Comparison of ENCODE assay signal across 8 cellular contexts in the genomic region with DNA sequence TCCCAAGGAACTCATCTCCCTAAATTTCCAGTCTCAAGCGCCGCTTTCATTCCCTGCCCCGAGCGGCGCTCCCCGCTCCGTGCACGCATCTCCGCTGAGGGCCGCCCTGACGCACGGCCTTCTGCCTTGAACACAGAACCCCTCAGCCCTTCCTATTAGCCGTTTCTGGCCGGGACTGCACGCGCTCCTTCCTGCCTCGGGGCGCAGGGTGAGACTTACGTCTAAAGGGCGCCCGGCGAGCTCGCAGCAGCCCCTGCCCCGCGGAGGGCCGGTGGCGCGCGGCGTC. TPM values are rescaled to one million over a fixed set of nuclear protein-coding genes. Genes with fewer than 3 reads are reported as not detected.
DNase-seq lines count a peak whose midpoint lies in the region; ATAC-seq, FAIRE-seq and TF ChIP-seq lines count a peak whose summit lies in the region.

No MANE protein-coding gene starts in this region.

- ATAC-seq in activated naive CD4-positive, alpha-beta T cell treated with anti-CD3 and anti-CD28 coated beads, Interleukin-2, amount 50 U/mL, for 72 hours = peak; percentile 46 to 54
- ATAC-seq in left cardiac atrium = peak; percentile 33 to 71

- no peak for DNase-seq in T-helper 1 cell
- DNase-seq in H7 = no peak
- no peak for DNase-seq in LNCaP clone FGC (ENCODE audit: low read depth)
- DNase-seq in activated naive CD4-positive, alpha-beta T cell treated with anti-CD3 and anti-CD28 coated beads, Interleukin-2, amount 50 U/mL, for 72 hours (ENCODE audit: low spot score in 2 of 2) = no peak
- DNase-seq in left cardiac atrium = no peak
- DNase-seq in HTR-8/SVneo (ENCODE audit: insufficient read length, low spot score) = no peak

- TF ChIP-seq CTCF in LNCaP clone FGC (IDR thresholded peaks at IDR 0.05; ENCODE audit: control insufficient read depth, extremely low read depth, insufficient read depth) = no peak

- no peaks in the 10 kb centered on the region for H3K9me3 Mint-ChIP-seq in T-helper 1 cell treated with Interleukin-12 subunit alpha and Interleukin-12 subunit beta and Interleukin-4 antibody, amounts not matched to agents 30 μg/mL and 1 μg/mL, for 36 hours
- H3K9me3 Mint-ChIP-seq in activated naive CD4-positive, alpha-beta T cell treated with anti-CD3 and anti-CD28 coated beads, Interleukin-2, amount 50 U/mL, for 72 hours = peaks cover 0 to 4% of the 10 kb centered on the region in 2 donors

- H3K27me3 Mint-ChIP-seq in T-helper 1 cell treated with Interleukin-12 subunit alpha and Interleukin-12 subunit beta and Interleukin-4 antibody, amounts not matched to agents 30 μg/mL and 1 μg/mL, for 36 hours (ENCODE audit: low read depth) = no peaks in the 10 kb centered on the region

- peaks cover 45% of the 10 kb centered on the region for H3K4me1 Mint-ChIP-seq in T-helper 1 cell treated with Interleukin-12 subunit alpha and Interleukin-12 subunit beta and Interleukin-4 antibody, amounts not matched to agents 30 μg/mL and 1 μg/mL, for 36 hours (ENCODE audit: low read depth)

- intact Hi-C loops in left cardiac atrium (cut with DNase I) = no loop called here

- peak overlapping the region; percentile 100 for H3K27ac ChIP-seq in rectal smooth muscle tissue (ENCODE audit: low read depth, low read length)

- H3K36me3 ChIP-seq in H7 (replicated peaks; ENCODE audit: control insufficient read depth, insufficient read depth, low read length) (peaks cover 13% of the 10 kb centered on the region), rectal smooth muscle tissue (ENCODE audit: control insufficient read depth, insufficient read depth, low read length) (peaks cover 6% of the 10 kb centered on the region)

- H3K9ac ChIP-seq in rectal smooth muscle tissue (ENCODE audit: low read length) = peak overlapping the region; percentile 95

- peaks cover 15% of the 10 kb centered on the region for H3K4me1 ChIP-seq in rectal smooth muscle tissue (ENCODE audit: control insufficient read depth, insufficient read depth, low read length)

- H3K27me3 ChIP-seq in H7 (ENCODE audit: control insufficient read depth, insufficient read depth, low read length) (no peaks in the 10 kb centered on the region), rectal smooth muscle tissue (ENCODE audit: control insufficient read depth, insufficient read depth, low read length) (no peaks in the 10 kb centered on the region)

- H3K27ac Mint-ChIP-seq in T-helper 1 cell treated with Interleukin-12 subunit alpha and Interleukin-12 subunit beta and Interleukin-4 antibody, amounts not matched to agents 30 μg/mL and 1 μg/mL, for 36 hours = peak overlapping the region; percentile 96
- H3K27ac Mint-ChIP-seq in activated naive CD4-positive, alpha-beta T cell treated with anti-CD3 and anti-CD28 coated beads, Interleukin-2, amount 50 U/mL, for 72 hours = peak overlapping the region; percentile 94 to 96

- peaks cover 47% of the 10 kb centered on the region for H3K36me3 Mint-ChIP-seq in T-helper 1 cell treated with Interleukin-12 subunit alpha and Interleukin-12 subunit beta and Interleukin-4 antibody, amounts not matched to agents 30 μg/mL and 1 μg/mL, for 36 hours (ENCODE audit: low read depth)
- H3K36me3 Mint-ChIP-seq in activated naive CD4-positive, alpha-beta T cell treated with anti-CD3 and anti-CD28 coated beads, Interleukin-2, amount 50 U/mL, for 72 hours = peaks cover 36 to 65% of the 10 kb centered on the region in 2 donors

- no peak for FAIRE-seq in HTR-8/SVneo (lab: Jason Lieb, UNC)

- H3K4me3 Mint-ChIP-seq in T-helper 1 cell treated with Interleukin-12 subunit alpha and Interleukin-12 subunit beta and Interleukin-4 antibody, amounts not matched to agents 30 μg/mL and 1 μg/mL, for 36 hours = peak overlapping the region; percentile 92

- H3K4me3 ChIP-seq in H7 (ENCODE audit: insufficient read depth, low read depth, low read length) (peak overlapping the region; percentile 91), LNCaP clone FGC (ENCODE audit: low read depth, low read length) (peak overlapping the region; percentile 88), rectal smooth muscle tissue (ENCODE audit: low read length) (peak overlapping the region; percentile 96)

RNA-seq across cellular contexts. Expression of a gene that starts 0.8 kb away (rescaled TPM):
- total RNA-seq in H7 (2014; rRNA removed; shearing (Covaris generic)) = 71.0 and 99.9 TPM in 2 replicates
- total RNA-seq in activated naive CD4-positive, alpha-beta T cell treated with anti-CD3 and anti-CD28 coated beads, Interleukin-2, amount 50 U/mL, for 72 hours = 100 to 1,000 TPM; 119 to 120 TPM
- total RNA-seq in left cardiac atrium = 10 to 100 TPM; 86.6 to 98.1 TPM
